Comparison of ENCODE assay signal across 10 cellular contexts in genomic region chr2:47357475-47357874, GRCh38. TPM values are rescaled to one million over a fixed set of nuclear protein-coding genes. Genes with fewer than 3 reads are reported as not detected.
DNase-seq lines count a peak whose midpoint lies in the region; ATAC-seq, FAIRE-seq and TF ChIP-seq lines count a peak whose summit lies in the region.
"Had no signal": no experiment of that assay in that cellular context is flagged by ENCODE, and none has a peak within 500 bp of the region (broad histone marks: within the 10 kb centered on the region; RNA-seq: fewer than 3 reads in every experiment).

No MANE protein-coding gene starts in this region.

- TF ChIP-seq CTCF in right atrium auricular region (IDR thresholded peaks at IDR 0.05) = no peak

- H3K27ac ChIP-seq in right atrium auricular region = no peak overlapping the region

- no peaks in the 10 kb centered on the region for H3K9me3 ChIP-seq in right atrium auricular region

- in situ Hi-C loops in SK-MEL-5 (cut with HindIII; ENCODE audit: low pct_unique_long_range_greater_than_20kb, low sequenced_read_pairs) = no loop called here

- DNase-seq in Right ventricle myocardium superior (no peak), right atrium auricular region (ENCODE audit: low spot score) (no peak), SK-MEL-5 (ENCODE audit: low read depth, low spot score) (peak; percentile 57), foreskin melanocyte (peak; percentile 32), urothelium cell line (ENCODE audit: low spot score) (peak; percentile 77)
- no peak for DNase-seq in activated CD8-positive, alpha-beta memory T cell treated with anti-CD3 and anti-CD28 coated beads, Interleukin-2, amount 50 U/mL, for 48 hours
- DNase-seq: AML-193, NCI-H146 had no signal

- H3K4me1 ChIP-seq in right atrium auricular region = no peaks in the 10 kb centered on the region

- peak; percentile 82 for FAIRE-seq in urothelium cell line (lab: Jason Lieb, UNC)

- ATAC-seq in Right ventricle myocardium superior (ENCODE audit: poor library complexity) (peak; percentile 41), GM18858 (IDR thresholded peaks at IDR 0.05; ENCODE audit: unreplicated experiment) (no peak), HG03521 (IDR thresholded peaks at IDR 0.05; ENCODE audit: unreplicated experiment) (no peak)

- H3K27me3 ChIP-seq in right atrium auricular region = no peaks in the 10 kb centered on the region

- H3K36me3 ChIP-seq in right atrium auricular region = no peaks in the 10 kb centered on the region

- H3K4me3 ChIP-seq in right atrium auricular region = no peak overlapping the region

- intact Hi-C loops in Right ventricle myocardium superior (cut with DNase I) = no loop called here

RNA-seq across cellular contexts. Expression of gene EPCAM, which starts 11.6 kb away (rescaled TPM):
- total RNA-seq in Right ventricle myocardium superior = not detected
- under 1 TPM in 1 of 2 donors, not detected in 1; 0.47 TPM for total RNA-seq in right atrium auricular region
- total RNA-seq in SK-MEL-5 (2014; rRNA removed; shearing (Covaris generic)) = not detected in 2 replicates
- not detected in 2 replicates for polyA plus RNA-seq in SK-MEL-5 (2015; cell fraction: cytosol; rRNA removed)
- not detected in 2 replicates for polyA plus RNA-seq in SK-MEL-5 (2015; cell fraction: nucleus; rRNA removed)

RNA-seq across cellular contexts. Expression of gene MSH2, which starts 45.5 kb away (rescaled TPM):
- total RNA-seq in Right ventricle myocardium superior (11.1 TPM), right atrium auricular region (1 to 10 TPM; 4.3 to 8.9 TPM)
- 46.3 and 46.9 TPM in 2 replicates for total RNA-seq in SK-MEL-5 (2014; rRNA removed; shearing (Covaris generic))
- polyA plus RNA-seq in SK-MEL-5 (2015; cell fraction: cytosol; rRNA removed) = 24.9 and 33.3 TPM in 2 replicates
- 17.9 and 19.3 TPM in 2 replicates for polyA plus RNA-seq in SK-MEL-5 (2015; cell fraction: nucleus; rRNA removed)

Comparison
In these comparisons a context has a peak if more than half of its experiments do, and no peak if none do; other contexts are left out.
1. DNase-seq: peak in SK-MEL-5 (single experiment), foreskin melanocyte (single experiment) and urothelium cell line (single experiment); none in Right ventricle myocardium superior (single experiment), right atrium auricular region (single experiment) and activated CD8-positive, alpha-beta memory T cell treated with anti-CD3 and anti-CD28 coated beads, Interleukin-2, amount 50 U/mL, for 48 hours (single experiment).